In the genomic region with DNA sequence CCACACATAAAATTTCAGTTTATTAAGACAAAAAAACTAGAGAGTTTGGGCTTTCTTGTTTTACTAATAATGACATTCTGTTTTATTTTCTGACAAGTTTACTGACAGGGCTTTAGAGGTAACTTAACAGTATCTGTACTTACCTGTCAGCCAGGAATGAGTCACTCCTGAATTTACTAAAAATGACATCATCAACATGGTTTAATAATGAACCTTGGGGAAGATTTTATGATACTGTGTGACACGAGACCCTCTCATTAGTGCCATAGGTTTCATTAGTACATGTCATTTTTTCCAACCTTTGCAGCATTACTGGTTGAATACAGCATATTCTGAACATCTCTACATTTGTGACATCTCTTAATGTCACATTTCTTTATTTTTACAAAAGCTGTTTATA, we compare ENCODE assay signal across 13 cellular contexts.
DNase-seq lines count a peak whose midpoint lies in the region; ATAC-seq, FAIRE-seq and TF ChIP-seq lines count a peak whose summit lies in the region.
"Had no signal": no experiment of that assay in that cellular context is flagged by ENCODE, and none has a peak within 500 bp of the region (broad histone marks: within the 10 kb centered on the region; RNA-seq: fewer than 3 reads in every experiment).

No MANE protein-coding gene starts in this region.

- H3K4me1 ChIP-seq in kidney (ENCODE audit: control insufficient read depth in 1 of 2, insufficient read depth in 1 of 2, low read depth in 1 of 2, low read length in 2 of 2): no peaks in the 10 kb centered on the region

- no peak for DNase-seq in kidney
- DNase-seq in activated CD8-positive, alpha-beta memory T cell treated with anti-CD3 and anti-CD28 coated beads, Interleukin-2, amount 10 ng/mL, durations not matched to agents 7 days and 5 days: no peak
- DNase-seq in AG08395 (ENCODE audit: low spot score): no peak
- no peak for DNase-seq in NCI-H1092 (lab: John Stamatoyannopoulos, UW)
- no peak for DNase-seq in omental fat pad (ENCODE audit: low spot score)
- DNase-seq: effector CD4-positive, alpha-beta T cell; NCI-H187 treated with DMSO at 0.1 percent for 48 hours had no signal

- H3K4me1 Mint-ChIP-seq in activated CD8-positive, alpha-beta memory T cell treated with anti-CD3 and anti-CD28 coated beads, Interleukin-2, amount 10 ng/mL, durations not matched to agents 7 days and 5 days: no peaks in the 10 kb centered on the region

- H3K27ac Mint-ChIP-seq in activated CD8-positive, alpha-beta memory T cell treated with anti-CD3 and anti-CD28 coated beads, Interleukin-2, amount 10 ng/mL, durations not matched to agents 7 days and 5 days: no peak overlapping the region
- H3K27ac Mint-ChIP-seq: activated T-helper 1 cell treated with anti-CD3 and anti-CD28 coated beads, Interleukin-12 subunit alpha, Interleukin-12 subunit beta, Interleukin-2, Interleukin-4 antibody, amounts not matched to agents 30 ng/mL and 10 ng/mL and 1 ng/mL, durations not matched to agents 14 hours and 24 hours and 36 hours had no signal

- H3K9me3 Mint-ChIP-seq in activated CD8-positive, alpha-beta memory T cell treated with anti-CD3 and anti-CD28 coated beads, Interleukin-2, amount 10 ng/mL, durations not matched to agents 7 days and 5 days (ENCODE audit: low read depth): no peaks in the 10 kb centered on the region
- H3K9me3 Mint-ChIP-seq: activated T-helper 1 cell treated with anti-CD3 and anti-CD28 coated beads, Interleukin-12 subunit alpha, Interleukin-12 subunit beta, Interleukin-2, Interleukin-4 antibody, amounts not matched to agents 30 ng/mL and 10 ng/mL and 1 ng/mL, durations not matched to agents 14 hours and 24 hours and 36 hours had no signal

- FAIRE-seq in kidney (lab: Jason Lieb, UNC): peak; percentile 15

- intact Hi-C loops in kidney (cut with DNase I): no loop called here

- no peaks in the 10 kb centered on the region for H3K9me3 ChIP-seq in kidney (ENCODE audit: control insufficient read depth in 1 of 2, low read length in 2 of 2)

- H3K36me3 ChIP-seq in kidney (ENCODE audit: control insufficient read depth in 1 of 2, insufficient read depth in 2 of 2, low read length in 2 of 2): no peaks in the 10 kb centered on the region

- H3K36me3 Mint-ChIP-seq in activated CD8-positive, alpha-beta memory T cell treated with anti-CD3 and anti-CD28 coated beads, Interleukin-2, amount 10 ng/mL, durations not matched to agents 7 days and 5 days: no peaks in the 10 kb centered on the region

- no peak overlapping the region for H3K9ac ChIP-seq in kidney (ENCODE audit: low read length in 2 of 2)

- CTCF ChIA-PET in activated CD8-positive, alpha-beta memory T cell treated with anti-CD3 and anti-CD28 coated beads, Interleukin-2, amount 10 ng/mL, durations not matched to agents 7 days and 5 days (lab: Charles Lee): no interaction called here

- H3K4me3 ChIP-seq in kidney (ENCODE audit: low read length in 2 of 2): no peak overlapping the region
- H3K4me3 ChIP-seq: lung, SK-N-MC had no signal

- TF ChIP-seq CTCF in kidney (IDR thresholded peaks at IDR 0.05; ENCODE audit: borderline replicate concordance, extremely low read depth, insufficient read depth): no peak
- TF ChIP-seq CTCF in omental fat pad (IDR thresholded peaks at IDR 0.05): no peak

- no peaks in the 10 kb centered on the region for H3K27me3 Mint-ChIP-seq in activated CD8-positive, alpha-beta memory T cell treated with anti-CD3 and anti-CD28 coated beads, Interleukin-2, amount 10 ng/mL, durations not matched to agents 7 days and 5 days

- peak; percentile 49 for ATAC-seq in GM18867 (IDR thresholded peaks at IDR 0.05; ENCODE audit: unreplicated experiment)
- peak; percentile 57 for ATAC-seq in GM21786 (IDR thresholded peaks at IDR 0.05; ENCODE audit: unreplicated experiment)
- peak; percentile 56 for ATAC-seq in HG03439 (IDR thresholded peaks at IDR 0.05; ENCODE audit: unreplicated experiment)
- ATAC-seq in activated CD8-positive, alpha-beta memory T cell treated with anti-CD3 and anti-CD28 coated beads, Interleukin-2, amount 10 ng/mL, durations not matched to agents 7 days and 5 days: no peak
- no peak for ATAC-seq in omental fat pad (ENCODE audit: low FRiP score)

- no peak overlapping the region for H3K4me3 Mint-ChIP-seq in activated CD8-positive, alpha-beta memory T cell treated with anti-CD3 and anti-CD28 coated beads, Interleukin-2, amount 10 ng/mL, durations not matched to agents 7 days and 5 days
- H3K4me3 Mint-ChIP-seq: activated T-helper 1 cell treated with anti-CD3 and anti-CD28 coated beads, Interleukin-12 subunit alpha, Interleukin-12 subunit beta, Interleukin-2, Interleukin-4 antibody, amounts not matched to agents 30 ng/mL and 10 ng/mL and 1 ng/mL, durations not matched to agents 14 hours and 24 hours and 36 hours had no signal

- no peak overlapping the region for H3K27ac ChIP-seq in kidney (ENCODE audit: low read depth in 2 of 2, low read length in 2 of 2)
- H3K27ac ChIP-seq: SK-N-MC had no signal

Comparison
In these comparisons a context has a peak if more than half of its experiments do, and no peak if none do; other contexts are left out.
1. ATAC-seq: peak in GM18867 (single experiment), GM21786 (single experiment) and HG03439 (single experiment); none in activated CD8-positive, alpha-beta memory T cell treated with anti-CD3 and anti-CD28 coated beads, Interleukin-2, amount 10 ng/mL, durations not matched to agents 7 days and 5 days (single experiment) and omental fat pad (single experiment).